Comparison of ENCODE assay signal across 7 cellular contexts in the genomic region with DNA sequence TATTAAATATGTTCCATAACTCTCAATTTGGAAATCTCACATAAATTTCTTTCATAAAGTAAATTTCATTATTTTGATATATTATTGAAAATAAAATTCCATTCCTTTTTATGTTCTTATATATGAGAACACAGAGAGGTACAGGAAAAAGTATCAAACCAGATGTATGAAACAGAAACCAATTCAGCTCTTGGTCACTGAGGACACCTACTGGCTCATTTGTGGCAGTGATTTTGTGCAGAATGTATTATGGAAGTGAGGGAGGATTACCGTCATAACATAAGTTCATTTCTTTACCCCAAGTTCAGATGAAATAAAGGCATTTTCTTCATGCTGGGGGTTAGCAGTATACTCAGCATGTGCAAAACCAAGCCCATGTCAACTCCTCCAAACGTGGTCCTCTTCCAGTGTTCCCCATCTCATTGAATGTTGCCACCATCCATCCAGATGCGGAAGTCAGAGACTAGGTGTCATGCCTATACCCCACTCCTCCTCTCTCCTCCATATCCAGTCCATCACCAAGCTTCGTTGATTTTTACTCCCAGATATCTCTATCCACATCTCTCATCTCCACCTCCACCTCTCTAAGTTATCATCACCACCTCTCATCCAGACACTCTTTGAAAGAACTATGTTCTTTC. TPM values are rescaled to one million over a fixed set of nuclear protein-coding genes. Genes with fewer than 3 reads are reported as not detected.
A peak's percentile ranks its signal among the peaks of the same experiment; 100 is the strongest.
DNase-seq lines count a peak whose midpoint lies in the region; ATAC-seq and TF ChIP-seq lines count a peak whose summit lies in the region.

No MANE protein-coding gene starts in this region.

- DNase-seq in Daoy (ENCODE audit: low read depth): peak; percentile 64
- peak; percentile 6 for DNase-seq in MV-4-11 (lab: John Stamatoyannopoulos, UW)
- DNase-seq in T-helper 17 cell: no peak
- DNase-seq in fibroblast of mammary gland (ENCODE audit: low read depth): peak; percentile 88
- DNase-seq in neural crest cell (ENCODE audit: low read depth, low spot score): no peak
- no peak for DNase-seq in mucosa of gallbladder (ENCODE audit: low spot score)

- no peak overlapping the region for H3K4me3 ChIP-seq in fibroblast of mammary gland (ENCODE audit: control insufficient read depth, low read depth, low read length)

- peaks cover 5% of the 10 kb centered on the region for H3K4me1 Mint-ChIP-seq in T-helper 17 cell
- H3K4me1 Mint-ChIP-seq in neural crest cell: no peaks in the 10 kb centered on the region

- no peaks in the 10 kb centered on the region for H3K9me3 ChIP-seq in T-helper 17 cell (ENCODE audit: control insufficient read depth, low read length, poor library complexity, severe bottlenecking)

- H3K27me3 Mint-ChIP-seq in T-helper 17 cell (peaks cover 8% of the 10 kb centered on the region), neural crest cell (ENCODE audit: low read depth) (no peaks in the 10 kb centered on the region)

- peaks cover 10% of the 10 kb centered on the region for H3K9me3 Mint-ChIP-seq in neural crest cell

- H3K27ac Mint-ChIP-seq in T-helper 17 cell (no peak overlapping the region), neural crest cell (ENCODE audit: unreplicated experiment) (no peak overlapping the region)

- ATAC-seq in GM21619 (IDR thresholded peaks at IDR 0.05; ENCODE audit: unreplicated experiment) (peak; percentile 86), T-helper 17 cell (peak; percentile 61)

- H3K4me3 Mint-ChIP-seq in T-helper 17 cell (no peak overlapping the region), neural crest cell (no peak overlapping the region)

- H3K36me3 Mint-ChIP-seq in T-helper 17 cell (ENCODE audit: low read depth) (peaks cover 1% of the 10 kb centered on the region), neural crest cell (ENCODE audit: low read depth) (peaks cover 25% of the 10 kb centered on the region)

- peak; percentile 98 for TF ChIP-seq CTCF in fibroblast of mammary gland (conservative IDR thresholded peaks at IDR 0.05; ENCODE audit: control insufficient read depth, insufficient read depth, low read depth, low read length)
- TF ChIP-seq CTCF in neural crest cell (conservative IDR thresholded peaks at IDR 0.05): peak; percentile 88

RNA-seq across cellular contexts. Expression of gene MALL, which starts 41.7 kb away (rescaled TPM):
- total RNA-seq in Daoy (2014; rRNA removed; shearing (Covaris generic)): 0.34 TPM in 1 of 2 replicates, not detected in the other
- total RNA-seq in T-helper 17 cell (under 1 TPM; 0.12 to 0.13 TPM), neural crest cell (0.79 and 1.1 TPM in 2 replicates), mucosa of gallbladder (43.7 TPM)

RNA-seq across cellular contexts. Expression of gene NPHP1, which starts 47.5 kb away (rescaled TPM):
- total RNA-seq in Daoy (2014; rRNA removed; shearing (Covaris generic)): 4.8 and 7.5 TPM in 2 replicates
- total RNA-seq in T-helper 17 cell (1 to 10 TPM in 1 of 2 donors, under 1 TPM in 1; 0.16 to 1.4 TPM), neural crest cell (7.3 and 8.5 TPM in 2 replicates), mucosa of gallbladder (8.6 TPM)

RNA-seq across cellular contexts. Expression of gene MTLN, which starts 55.1 kb away (rescaled TPM):
- 108 and 131 TPM in 2 replicates for total RNA-seq in Daoy (2014; rRNA removed; shearing (Covaris generic))
- 10 to 100 TPM; 19.7 to 20.6 TPM for total RNA-seq in T-helper 17 cell
- 12.0 and 16.1 TPM in 2 replicates for total RNA-seq in neural crest cell
- total RNA-seq in mucosa of gallbladder: 60.0 TPM

Comparison
In these comparisons a context has a peak if more than half of its experiments do, and no peak if none do; other contexts are left out.
1. DNase-seq: peak in Daoy (single experiment), MV-4-11 (single experiment) and fibroblast of mammary gland (single experiment); none in T-helper 17 cell (0 of 3), neural crest cell (single experiment) and mucosa of gallbladder (single experiment).
2. RNA of gene MALL, which starts 41.7 kb away (total RNA-seq): 43.7 TPM in mucosa of gallbladder (single experiment); 0.79 to 1.1 TPM in neural crest cell, 0.34 TPM in Daoy and 0.12 to 0.13 TPM in T-helper 17 cell; every median in the first group is over 10 times any median in the second.